In genomic region chr13:80131204-80131603, GRCh38 we compare ENCODE assay signal across 1 cellular context.
TF ChIP-seq lines count a peak whose summit lies in the region.

No MANE protein-coding gene starts in this region.

TF ChIP-seq in A549, 52 proteins besides CTCF, POLR2A, EP300 and RAD21 (continued from another document):
- no peak for TF ChIP-seq HOXA7 (CRISPR knock-in tag; IDR thresholded peaks at IDR 0.05)
- no peak for TF ChIP-seq SMC3 (IDR thresholded peaks at IDR 0.05)
- TF ChIP-seq EHMT2 (IDR thresholded peaks at IDR 0.05; ENCODE audit: low read depth) = no peak
- TF ChIP-seq CHD2 (IDR thresholded peaks at IDR 0.05; ENCODE audit: low read length, partially characterized antibody) = no peak
- no peak for TF ChIP-seq FOSB (CRISPR knock-in tag; IDR thresholded peaks at IDR 0.05)
- no peak for TF ChIP-seq HOXB5 (CRISPR knock-in tag; IDR thresholded peaks at IDR 0.05)
TF ChIP-seq in A549: peak in this region for 0.
